ENCODE assay signal across 16 cellular contexts in genomic region chr5:124231240-124231639, GRCh38.
"Had no signal": no experiment of that assay in that cellular context is flagged by ENCODE, and none has a peak within 500 bp of the region (broad histone marks: within the 10 kb centered on the region; RNA-seq: fewer than 3 reads in every experiment).

No MANE protein-coding gene starts in this region.

- H3K4me1 Mint-ChIP-seq: stimulated activated naive CD8-positive, alpha-beta T cell treated with anti-CD3 and anti-CD28 coated beads, Interleukin-15, amount 100 ng/mL, for 72 hours had no signal

- H3K27me3 Mint-ChIP-seq: stimulated activated naive CD8-positive, alpha-beta T cell treated with anti-CD3 and anti-CD28 coated beads, Interleukin-15, amount 100 ng/mL, for 72 hours had no signal

- H3K36me3 ChIP-seq: gastrocnemius medialis, left ventricle myocardium inferior, thoracic aorta, upper lobe of right lung had no signal

- ATAC-seq: gastrocnemius medialis; sciatic nerve; stimulated activated naive CD8-positive, alpha-beta T cell treated with anti-CD3 and anti-CD28 coated beads, Interleukin-15, amount 100 ng/mL, for 72 hours; upper lobe of right lung had no signal

- H3K9me3 ChIP-seq: gastrocnemius medialis, left ventricle myocardium inferior, thoracic aorta, upper lobe of right lung had no signal

- DNase-seq: activated CD4-positive, CD25-positive, alpha-beta regulatory T cell treated with anti-CD3 and anti-CD28 coated beads, Interleukin-2, amount 50 U/mL, for 72 hours; activated naive CD4-positive, alpha-beta T cell treated with Interleukin-2 at 50 U/mL for 16 hours; activated T-cell treated with anti-CD3 and anti-CD28 coated beads for 4 hours; aorta; dermis blood vessel endothelial cell; gastrocnemius medialis; left ventricle myocardium inferior; mesenchymal stem cell; occipital lobe; stimulated activated naive CD8-positive, alpha-beta T cell treated with anti-CD3 and anti-CD28 coated beads, Interleukin-15, amount 100 ng/mL, for 72 hours; T-helper 9 cell; upper lobe of right lung had no signal

- H3K4me3 ChIP-seq: gastrocnemius medialis, left ventricle myocardium inferior, thoracic aorta, upper lobe of right lung had no signal

- H3K27me3 ChIP-seq: gastrocnemius medialis, upper lobe of right lung had no signal

- H3K4me1 ChIP-seq: gastrocnemius medialis, upper lobe of right lung had no signal

- H3K27ac Mint-ChIP-seq: stimulated activated naive CD8-positive, alpha-beta T cell treated with anti-CD3 and anti-CD28 coated beads, Interleukin-15, amount 100 ng/mL, for 72 hours had no signal

- H3K27ac ChIP-seq: epithelial cell of prostate, gastrocnemius medialis, left ventricle myocardium inferior, thoracic aorta, upper lobe of right lung had no signal

- H3K4me3 Mint-ChIP-seq: nephron; stimulated activated naive CD8-positive, alpha-beta T cell treated with anti-CD3 and anti-CD28 coated beads, Interleukin-15, amount 100 ng/mL, for 72 hours had no signal
